ENCODE assay signal across 8 cellular contexts in the genomic region with DNA sequence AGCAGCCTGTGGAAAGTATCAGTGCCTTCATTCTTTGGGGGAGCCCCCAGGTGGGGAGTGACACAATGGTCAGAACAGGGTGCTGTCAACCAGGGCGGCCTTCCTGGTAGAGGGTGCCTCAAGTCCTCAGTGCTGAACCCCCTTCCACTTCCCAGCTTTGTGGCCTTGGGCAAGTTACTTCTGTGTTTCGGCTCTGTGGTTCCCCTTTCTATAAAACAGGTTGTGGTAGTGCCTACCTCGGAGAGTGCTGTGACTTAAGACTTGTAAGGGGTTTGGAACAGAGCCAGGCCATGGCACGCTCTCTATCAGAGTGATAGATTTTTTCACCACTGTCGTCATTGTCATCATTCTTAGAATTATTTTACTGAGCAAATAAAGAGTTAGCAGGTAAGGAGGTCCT.
DNase-seq lines count a peak whose midpoint lies in the region; ATAC-seq and TF ChIP-seq lines count a peak whose summit lies in the region.

No MANE protein-coding gene starts in this region.

- peak overlapping the region; percentile 85 for H3K27ac ChIP-seq in CD4-positive, CD25-positive, alpha-beta regulatory T cell (ENCODE audit: insufficient read depth, low read length, poor library complexity, severe bottlenecking)
- H3K27ac ChIP-seq in neutrophil: peak overlapping the region; percentile 16

- H3K27me3 ChIP-seq in CD4-positive, CD25-positive, alpha-beta regulatory T cell (ENCODE audit: control insufficient read depth, insufficient read depth, low read length): no peaks in the 10 kb centered on the region
- H3K27me3 ChIP-seq in neutrophil: no peaks in the 10 kb centered on the region

- H3K9me3 ChIP-seq in CD4-positive, CD25-positive, alpha-beta regulatory T cell (ENCODE audit: control insufficient read depth in 2 of 2, low read length in 2 of 2): no peaks in the 10 kb centered on the region
- H3K9me3 ChIP-seq in neutrophil: no peaks in the 10 kb centered on the region

- H3K4me3 Mint-ChIP-seq in CD4-positive, CD25-positive, alpha-beta regulatory T cell: peak overlapping the region; percentile 75 to 83 (median 81)
- no peak overlapping the region for H3K4me3 Mint-ChIP-seq in HFFc6

- no peaks in the 10 kb centered on the region for H3K27me3 Mint-ChIP-seq in CD4-positive, CD25-positive, alpha-beta regulatory T cell
- H3K27me3 Mint-ChIP-seq in HFFc6 (ENCODE audit: insufficient read depth): no peaks in the 10 kb centered on the region; the same call in 1 of the 2 replicates

- peaks cover 34 to 93% (median 68%) of the 10 kb centered on the region in 4 donors for H3K4me1 Mint-ChIP-seq in CD4-positive, CD25-positive, alpha-beta regulatory T cell
- H3K4me1 Mint-ChIP-seq in HFFc6 (ENCODE audit: low read depth): peaks cover 49% of the 10 kb centered on the region

- peak overlapping the region; percentile 92 to 99 (median 94) for H3K27ac Mint-ChIP-seq in CD4-positive, CD25-positive, alpha-beta regulatory T cell
- H3K27ac Mint-ChIP-seq in HFFc6: no peak overlapping the region

- H3K36me3 Mint-ChIP-seq in CD4-positive, CD25-positive, alpha-beta regulatory T cell: no peaks in the 10 kb centered on the region
- H3K36me3 Mint-ChIP-seq in HFFc6 (ENCODE audit: low read depth): no peaks in the 10 kb centered on the region

- TF ChIP-seq CTCF in neutrophil (IDR thresholded peaks at IDR 0.05) (no peak), HFFc6 (IDR thresholded peaks at IDR 0.05) (no peak)

- peak; percentile 76 to 81 for ATAC-seq in CD4-positive, CD25-positive, alpha-beta regulatory T cell (ENCODE audit: low read depth in 2 of 2)
- peak; percentile 41 for ATAC-seq in HG02610 (IDR thresholded peaks at IDR 0.05; ENCODE audit: unreplicated experiment)

- H3K4me1 ChIP-seq in CD4-positive, CD25-positive, alpha-beta regulatory T cell (ENCODE audit: control insufficient read depth, insufficient read depth, low read length, poor library complexity, severe bottlenecking): peaks cover 77% of the 10 kb centered on the region
- H3K4me1 ChIP-seq in neutrophil (ENCODE audit: control insufficient read depth in 1 of 2, insufficient read depth in 1 of 2, low read depth in 1 of 2, low read length in 1 of 2): peaks cover 20 to 30% of the 10 kb centered on the region in 2 experiments

- peak; percentile 42 to 95 (median 81) for DNase-seq in CD4-positive, CD25-positive, alpha-beta regulatory T cell
- DNase-seq in OCI-M1 (lab: John Stamatoyannopoulos, UW) (peak; percentile 4), HFFc6 (no peak), middle frontal gyrus (ENCODE audit: extremely low spot score, low spot score) (no peak), hypothalamus (lab: John Stamatoyannopoulos, UW) (no peak)
- DNase-seq in activated effector memory CD4-positive, alpha-beta T cell treated with Interleukin-2 at 50 U/mL for 16 hours: peak; percentile 68

- H3K36me3 ChIP-seq in CD4-positive, CD25-positive, alpha-beta regulatory T cell (ENCODE audit: control insufficient read depth, insufficient read depth, low read length): no peaks in the 10 kb centered on the region
- H3K36me3 ChIP-seq in neutrophil: no peaks in the 10 kb centered on the region

- peak overlapping the region; percentile 39 for H3K4me3 ChIP-seq in CD4-positive, CD25-positive, alpha-beta regulatory T cell (ENCODE audit: low read depth, low read length)
- H3K4me3 ChIP-seq in neutrophil (ENCODE audit: low read depth in 1 of 2, low read length in 1 of 2): no peak overlapping the region

- no peaks in the 10 kb centered on the region for H3K9me3 Mint-ChIP-seq in CD4-positive, CD25-positive, alpha-beta regulatory T cell
- no peaks in the 10 kb centered on the region for H3K9me3 Mint-ChIP-seq in HFFc6

Comparison
In these comparisons a context has a peak if more than half of its experiments do, and no peak if none do; other contexts are left out.
1. DNase-seq: peak in CD4-positive, CD25-positive, alpha-beta regulatory T cell (3 of 3), OCI-M1 (single experiment) and activated effector memory CD4-positive, alpha-beta T cell treated with Interleukin-2 at 50 U/mL for 16 hours (single experiment); none in HFFc6 (single experiment), middle frontal gyrus (single experiment) and hypothalamus (0 of 51).